Comparison of ENCODE assay signal across 13 cellular contexts in the genomic region with DNA sequence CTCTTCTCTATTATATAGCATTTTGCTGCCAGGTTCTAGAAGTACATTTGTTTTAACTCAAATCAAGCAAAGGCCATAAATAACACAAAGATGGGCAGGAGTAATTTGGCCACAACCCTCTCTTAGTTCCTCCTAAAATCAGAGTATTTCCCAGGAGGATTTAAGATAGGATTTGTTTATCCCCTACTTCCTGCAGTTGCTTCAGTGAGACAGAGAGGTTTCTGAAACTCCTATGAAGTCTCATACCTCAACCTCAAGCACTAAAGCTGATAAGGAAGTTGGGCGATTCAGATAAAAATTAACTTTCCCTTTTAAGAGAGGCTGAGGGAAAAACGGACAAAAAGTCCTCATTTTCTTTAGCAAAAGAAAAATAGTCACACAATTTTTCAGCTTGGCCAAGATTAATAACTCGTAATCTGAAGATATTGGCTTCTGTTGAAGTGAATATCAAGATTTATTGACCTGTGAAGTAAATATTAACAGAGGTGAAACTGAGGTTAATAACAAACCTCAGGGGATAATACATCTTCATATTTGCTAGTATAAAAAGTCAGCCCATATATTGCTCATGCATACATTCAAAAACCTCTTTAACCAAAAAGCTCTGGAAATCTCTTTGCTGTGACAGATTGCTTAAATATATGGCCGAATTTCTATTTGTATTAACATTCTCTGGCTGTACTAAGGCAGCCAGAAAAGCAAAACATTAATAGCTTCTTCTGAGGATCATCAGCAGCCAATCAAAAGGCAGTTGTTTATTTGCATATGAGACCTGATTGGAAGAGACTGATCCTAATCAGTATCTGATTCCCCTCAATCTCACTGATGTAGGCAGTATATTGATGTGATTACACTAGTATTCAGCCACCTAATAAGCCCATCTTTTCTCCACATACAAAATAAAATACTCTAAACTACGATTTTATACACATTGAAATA.
DNase-seq lines count a peak whose midpoint lies in the region; ATAC-seq, FAIRE-seq and TF ChIP-seq lines count a peak whose summit lies in the region.
"Had no signal": no experiment of that assay in that cellular context is flagged by ENCODE, and none has a peak within 500 bp of the region (broad histone marks: within the 10 kb centered on the region; RNA-seq: fewer than 3 reads in every experiment).

No MANE protein-coding gene starts in this region.

- TF ChIP-seq CTCF in pancreas (IDR thresholded peaks at IDR 0.05), result no peak
- no peak for TF ChIP-seq CTCF in brain microvascular endothelial cell (IDR thresholded peaks at IDR 0.05; ENCODE audit: low read depth, low read length, missing control alignments)

- ATAC-seq in HG02852 (IDR thresholded peaks at IDR 0.05; ENCODE audit: unreplicated experiment) (peak; percentile 52), pancreas (peak; percentile 43 to 70 (median 48)), HG02610 (IDR thresholded peaks at IDR 0.05; ENCODE audit: unreplicated experiment) (no peak)

- H3K4me3 ChIP-seq in pancreas (peak overlapping the region in 1 of 4 donors; percentile 12), brain microvascular endothelial cell (ENCODE audit: low read depth, low read length) (no peak overlapping the region)

- in situ Hi-C loops in brain microvascular endothelial cell (cut with HindIII; ENCODE audit: low pct_ligation_motif_present, low sequenced_read_pairs), result no loop called here

- H3K36me3 ChIP-seq in pancreas (no peaks in the 10 kb centered on the region), brain microvascular endothelial cell (replicated peaks) (no peaks in the 10 kb centered on the region)

- no peaks in the 10 kb centered on the region for H3K27me3 ChIP-seq in pancreas
- no peaks in the 10 kb centered on the region for H3K27me3 ChIP-seq in brain microvascular endothelial cell (replicated peaks)

- intact Hi-C loops in pancreas (cut with DNase I), result no loop called here

- FAIRE-seq in GM19239 (lab: Jason Lieb, UNC) (peak; percentile 8), pancreas (lab: Jason Lieb, UNC) (no peak)

- H3K27ac ChIP-seq in pancreas (peak overlapping the region in 2 of 4 donors; percentile 10 to 39), brain microvascular endothelial cell (no peak overlapping the region)
- H3K27ac ChIP-seq: KMS-11 had no signal

- peaks cover 0 to 18% (median 12%) of the 10 kb centered on the region in 3 donors for H3K4me1 ChIP-seq in pancreas

- 10 to 17% methylated on average over 5 of the region's 5 CpGs for WGBS in pancreas, 2 donors

- DNase-seq in GM19239 (ENCODE audit: insufficient read length, low spot score) (no peak), RPMI7951 (ENCODE audit: low read depth) (peak; percentile 46), pancreas (no peak), NCI-H2081 treated with DMSO at 0.1 percent for 48 hours (lab: John Stamatoyannopoulos, UW) (no peak), brain microvascular endothelial cell (no peak)
- no peak for DNase-seq in stimulated activated naive CD4-positive, alpha-beta T cell treated with Interleukin-2 at 50 U/mL for 16 hours (lab: John Stamatoyannopoulos, UW)
- DNase-seq: activated effector memory CD4-positive, alpha-beta T cell treated with anti-CD3 and anti-CD28 coated beads, Interleukin-2, amount 50 U/mL, for 16 hours; EL; GOT3; immature natural killer cell had no signal

- no peaks in the 10 kb centered on the region for H3K9me3 ChIP-seq in pancreas
